ENCODE assay signal across 25 cellular contexts in genomic region chr4:105674011-105674410, GRCh38.
"Had no signal": no experiment of that assay in that cellular context is flagged by ENCODE, and none has a peak within 500 bp of the region (broad histone marks: within the 10 kb centered on the region; RNA-seq: fewer than 3 reads in every experiment).

No MANE protein-coding gene starts in this region.

- H3K4me3 ChIP-seq: PC-9, Peyer's patch, SJSA1, SK-N-MC had no signal

- H3K4me1 ChIP-seq: Peyer's patch, SJSA1 had no signal

- ATAC-seq: HepG2 had no signal

- H3K27ac ChIP-seq: HL-60, PC-9, Peyer's patch, SJSA1, SK-N-MC had no signal

- H3K9me3 ChIP-seq: Peyer's patch, SJSA1 had no signal

- H3K27me3 ChIP-seq: Peyer's patch had no signal

- H3K36me3 ChIP-seq: Peyer's patch, SJSA1 had no signal

- DNase-seq: IMR-90; Karpas-422; KG1; MV-4-11; NCI-H1048; NCI-H1105; NCI-H1417; NCI-H1436 treated with DMSO at 0.1 percent for 48 hours; NCI-H1694; NCI-H1930; NCI-H2081; NCI-H2107; NCI-H2227 treated with DMSO at 0.1 percent for 48 hours; NCI-H524; NCI-H526 treated with DMSO at 0.1 percent for 48 hours; NCI-H748 treated with DMSO at 0.1 percent for 48 hours; NK-92 treated with Interleukin-12 subunit alpha and Interleukin-12 subunit beta, amount 100 ng/mL, for 24 hours; PC-9; Peyer's patch; Right ventricle myocardium superior; SIG-M5 had no signal
